Comparison of ENCODE assay signal across 11 cellular contexts in the genomic region with DNA sequence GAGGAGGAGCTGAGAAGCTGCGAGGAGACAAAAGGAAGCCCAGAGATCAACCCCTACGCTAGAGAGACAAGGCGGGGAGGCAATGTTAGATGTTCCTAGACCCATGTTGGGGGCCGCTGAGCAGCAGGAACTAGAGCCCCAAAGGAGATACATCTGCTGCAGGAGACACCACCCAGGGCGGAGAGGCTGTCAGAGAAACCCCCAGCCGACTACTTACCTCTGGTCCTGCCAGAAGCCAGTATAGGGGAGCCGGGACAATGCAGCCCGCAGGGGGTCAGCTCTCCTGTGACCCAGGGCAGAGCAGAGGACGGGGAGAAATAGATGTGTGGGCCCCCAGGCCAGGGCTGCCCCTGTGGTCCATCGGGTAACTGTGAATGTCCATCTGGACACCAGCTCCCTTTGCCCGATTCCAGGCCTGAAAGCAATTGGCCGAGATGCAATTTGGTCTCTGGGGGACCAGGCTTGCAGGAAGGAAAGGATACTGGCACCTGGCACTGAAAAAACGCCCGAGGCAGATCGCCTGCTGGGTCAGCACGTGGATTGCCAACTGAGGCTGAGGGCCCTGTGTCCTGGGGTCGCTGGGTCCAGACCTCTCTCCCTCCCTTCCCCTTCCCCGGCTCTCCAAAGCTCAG. TPM values are rescaled to one million over a fixed set of nuclear protein-coding genes. Genes with fewer than 3 reads are reported as not detected.
A peak's percentile ranks its signal among the peaks of the same experiment; 100 is the strongest.
DNase-seq lines count a peak whose midpoint lies in the region; ATAC-seq and TF ChIP-seq lines count a peak whose summit lies in the region.
"Had no signal": no experiment of that assay in that cellular context is flagged by ENCODE, and none has a peak within 500 bp of the region (broad histone marks: within the 10 kb centered on the region; RNA-seq: fewer than 3 reads in every experiment).

No MANE protein-coding gene starts in this region.

- in situ Hi-C loops in GM13977 (cut with MboI; ENCODE audit: low pct_unique_long_range_greater_than_20kb, low sequenced_read_pairs, unreplicated experiment): no loop called here

- H3K27ac Mint-ChIP-seq in activated CD4-positive, alpha-beta T cell treated with anti-CD3 and anti-CD28 coated beads for 36 hours: peak overlapping the region; percentile 85
- H3K27ac Mint-ChIP-seq in stimulated activated memory B cell treated with anti-CD40 and anti-IgM and Interleukin-4, amounts not matched to agents 10 μg/mL and 1 μg/mL and 100 μg/mL, for 72 hours: peak overlapping the region; percentile 94

- H3K27me3 ChIP-seq in esophagus muscularis mucosa: peaks cover 0 to 10% (median 1%) of the 10 kb centered on the region in 4 donors
- H3K27me3 ChIP-seq: adrenal gland had no signal

- peaks cover 49% of the 10 kb centered on the region for H3K4me1 Mint-ChIP-seq in activated CD4-positive, alpha-beta T cell treated with anti-CD3 and anti-CD28 coated beads for 36 hours
- peaks cover 64% of the 10 kb centered on the region for H3K4me1 Mint-ChIP-seq in stimulated activated memory B cell treated with anti-CD40 and anti-IgM and Interleukin-4, amounts not matched to agents 10 μg/mL and 1 μg/mL and 100 μg/mL, for 72 hours

- no peaks in the 10 kb centered on the region for H3K27me3 Mint-ChIP-seq in activated CD4-positive, alpha-beta T cell treated with anti-CD3 and anti-CD28 coated beads for 36 hours
- no peaks in the 10 kb centered on the region for H3K27me3 Mint-ChIP-seq in stimulated activated memory B cell treated with anti-CD40 and anti-IgM and Interleukin-4, amounts not matched to agents 10 μg/mL and 1 μg/mL and 100 μg/mL, for 72 hours

- intact Hi-C loops in activated CD4-positive, alpha-beta T cell treated with anti-CD3 and anti-CD28 coated beads for 36 hours (cut with DNase I, micrococcal nuclease): no loop called here
- intact Hi-C loops in esophagus muscularis mucosa (cut with DNase I): no loop called here

- no peaks in the 10 kb centered on the region for H3K9me3 Mint-ChIP-seq in activated CD4-positive, alpha-beta T cell treated with anti-CD3 and anti-CD28 coated beads for 36 hours (ENCODE audit: low read depth)
- no peaks in the 10 kb centered on the region for H3K9me3 Mint-ChIP-seq in stimulated activated memory B cell treated with anti-CD40 and anti-IgM and Interleukin-4, amounts not matched to agents 10 μg/mL and 1 μg/mL and 100 μg/mL, for 72 hours

- H3K4me3 ChIP-seq in esophagus muscularis mucosa: no peak overlapping the region
- H3K4me3 ChIP-seq: adrenal gland had no signal

- no peak for TF ChIP-seq POLR2A in esophagus muscularis mucosa (IDR thresholded peaks at IDR 0.05; ENCODE audit: low read depth)

- TF ChIP-seq CTCF in esophagus muscularis mucosa (IDR thresholded peaks at IDR 0.05) (no peak), GM13977 (IDR thresholded peaks at IDR 0.05; ENCODE audit: extremely low read depth, insufficient read depth, missing control alignments) (no peak)

- no peak for ATAC-seq in activated CD4-positive, alpha-beta T cell treated with anti-CD3 and anti-CD28 coated beads for 36 hours
- ATAC-seq in stimulated activated memory B cell treated with anti-CD40 and anti-IgM and Interleukin-4, amounts not matched to agents 10 μg/mL and 1 μg/mL and 100 μg/mL, for 72 hours: no peak
- ATAC-seq in GM21367 (IDR thresholded peaks at IDR 0.05; ENCODE audit: unreplicated experiment): no peak
- ATAC-seq in HG02759 (IDR thresholded peaks at IDR 0.05; ENCODE audit: unreplicated experiment): no peak
- ATAC-seq: esophagus mucosa had no signal

- no peaks in the 10 kb centered on the region for H3K9me3 ChIP-seq in esophagus muscularis mucosa
- H3K9me3 ChIP-seq: adrenal gland had no signal

- TF ChIP-seq EP300 in esophagus muscularis mucosa (IDR thresholded peaks at IDR 0.05): no peak

- 76% methylated on average over 17 of the region's 18 CpGs for WGBS in esophagus muscularis mucosa

- no peak overlapping the region for H3K4me3 Mint-ChIP-seq in activated CD4-positive, alpha-beta T cell treated with anti-CD3 and anti-CD28 coated beads for 36 hours
- no peak overlapping the region for H3K4me3 Mint-ChIP-seq in stimulated activated memory B cell treated with anti-CD40 and anti-IgM and Interleukin-4, amounts not matched to agents 10 μg/mL and 1 μg/mL and 100 μg/mL, for 72 hours

- H3K36me3 Mint-ChIP-seq in activated CD4-positive, alpha-beta T cell treated with anti-CD3 and anti-CD28 coated beads for 36 hours (ENCODE audit: low read depth): peaks cover 7% of the 10 kb centered on the region
- peaks cover 15% of the 10 kb centered on the region for H3K36me3 Mint-ChIP-seq in stimulated activated memory B cell treated with anti-CD40 and anti-IgM and Interleukin-4, amounts not matched to agents 10 μg/mL and 1 μg/mL and 100 μg/mL, for 72 hours

- H3K4me1 ChIP-seq in esophagus muscularis mucosa: peaks cover 35 to 90% (median 82%) of the 10 kb centered on the region in 4 donors

- no peak for DNase-seq in activated CD4-positive, alpha-beta T cell treated with anti-CD3 and anti-CD28 coated beads for 36 hours
- DNase-seq in activated CD4-positive, alpha-beta T cell treated with anti-CD3 and anti-CD28 coated beads, Interleukin-2, amount 50 U/mL, for 48 hours: no peak
- DNase-seq in NCI-H69 (lab: John Stamatoyannopoulos, UW) (peak; percentile 84), esophagus muscularis mucosa (ENCODE audit: extremely low spot score) (no peak), GM13977 (ENCODE audit: low spot score) (no peak)
- DNase-seq: adrenal gland, small intestine had no signal

- peak overlapping the region; percentile 62 to 73 (median 70) for H3K27ac ChIP-seq in esophagus muscularis mucosa (replicated peaks in 1 of 4)

- POLR2A ChIA-PET in activated CD4-positive, alpha-beta T cell treated with anti-CD3 and anti-CD28 coated beads for 36 hours (lab: Charles Lee): interaction anchor here (1.7 kb wide), 1 partner anchor 42 kb away, joined by 10 read pairs; no protein-coding TSS in a partner anchor

- no peaks in the 10 kb centered on the region for H3K36me3 ChIP-seq in esophagus muscularis mucosa
- H3K36me3 ChIP-seq: adrenal gland had no signal

- CTCF ChIA-PET in activated CD4-positive, alpha-beta T cell treated with anti-CD3 and anti-CD28 coated beads for 36 hours (lab: Charles Lee): interaction anchor here (0.5 to 1.5 kb wide), 5 partner anchors 39 to 1216 kb away, joined by 3 to 5 read pairs (median 3); a partner anchor contains a TSS

RNA-seq across cellular contexts. Expression of a gene that starts 34.9 kb away (rescaled TPM):
- 10 to 100 TPM; 27.3 to 34.2 TPM for total RNA-seq in activated CD4-positive, alpha-beta T cell treated with anti-CD3 and anti-CD28 coated beads for 36 hours
- total RNA-seq in esophagus muscularis mucosa: 10 to 100 TPM; 14.4 to 18.7 (median 16.6) TPM

RNA-seq across cellular contexts. Expression of a gene that starts 53.3 kb away (rescaled TPM):
- 10 to 100 TPM; 37.9 to 44.1 TPM for total RNA-seq in activated CD4-positive, alpha-beta T cell treated with anti-CD3 and anti-CD28 coated beads for 36 hours
- total RNA-seq in esophagus muscularis mucosa: 10 to 100 TPM; 34.3 to 51.5 (median 43.5) TPM
